In the genomic region with DNA sequence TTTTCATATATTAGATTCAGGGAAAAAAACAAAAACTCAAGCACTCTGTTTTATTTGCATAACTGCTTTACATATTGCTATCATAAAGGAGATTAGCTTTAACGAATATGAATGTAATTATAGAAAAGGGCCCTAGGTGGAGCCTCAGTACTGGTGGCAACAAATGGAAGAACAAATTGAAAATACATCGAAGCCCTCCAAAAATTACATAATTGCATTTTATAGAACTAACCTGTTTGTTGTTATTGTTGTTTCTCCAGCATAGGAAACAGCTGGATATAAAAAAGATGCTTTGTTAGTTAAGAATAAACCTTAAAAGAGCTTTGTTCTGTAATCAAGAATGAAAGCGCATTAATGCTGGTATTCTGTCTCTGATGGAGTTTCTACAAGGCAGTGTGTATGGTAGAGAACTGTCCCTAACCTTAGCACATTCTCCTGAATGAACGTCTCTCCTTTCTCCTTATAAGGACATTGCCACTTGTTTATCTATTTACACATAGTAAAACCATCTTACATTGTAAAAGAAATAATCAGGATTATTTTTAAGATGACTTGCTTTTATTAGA, we compare ENCODE assay signal across 8 cellular contexts. TPM values are rescaled to one million over a fixed set of nuclear protein-coding genes. Genes with fewer than 3 reads are reported as not detected.
A peak's percentile ranks its signal among the peaks of the same experiment; 100 is the strongest.
DNase-seq lines count a peak whose midpoint lies in the region; ATAC-seq, FAIRE-seq and TF ChIP-seq lines count a peak whose summit lies in the region.

No MANE protein-coding gene starts in this region.

- H3K36me3 ChIP-seq in heart right ventricle: no peaks in the 10 kb centered on the region
- no peaks in the 10 kb centered on the region for H3K36me3 ChIP-seq in small intestine (ENCODE audit: control insufficient read depth in 2 of 2, insufficient read depth in 2 of 2, low read length in 2 of 2)

- WGBS in heart right ventricle, 2 donors: 21% methylated on average over 4 of the region's 4 CpGs
- WGBS in small intestine, 3 donors: 4 to 17% (median 9%) methylated on average over 4 of the region's 4 CpGs

- ATAC-seq in HG02852 (IDR thresholded peaks at IDR 0.05; ENCODE audit: unreplicated experiment) (peak; percentile 86), heart right ventricle (peak in 6 of 8 donors; percentile 27 to 74 (median 61))

- H3K4me3 ChIP-seq in GM12875 (ENCODE audit: low read depth, low read length): no peak overlapping the region
- H3K4me3 ChIP-seq in heart right ventricle: peak overlapping the region in 9 of 10 donors; percentile 6 to 48 (median 37)
- H3K4me3 ChIP-seq in small intestine (ENCODE audit: low read depth in 1 of 2, low read length in 2 of 2): no peak overlapping the region

- H3K4me1 ChIP-seq in heart right ventricle: peaks cover 0 to 20% (median 11%) of the 10 kb centered on the region in 9 donors
- no peaks in the 10 kb centered on the region for H3K4me1 ChIP-seq in small intestine (ENCODE audit: control insufficient read depth in 2 of 2, insufficient read depth in 1 of 2, low read depth in 1 of 2, low read length in 1 of 2)

- H3K9me3 ChIP-seq in heart right ventricle (no peaks in the 10 kb centered on the region), small intestine (ENCODE audit: control insufficient read depth, low read depth) (no peaks in the 10 kb centered on the region)

- H3K27me3 ChIP-seq in heart right ventricle: no peaks in the 10 kb centered on the region
- no peaks in the 10 kb centered on the region for H3K27me3 ChIP-seq in small intestine (ENCODE audit: control insufficient read depth in 2 of 2, insufficient read depth in 2 of 2, low read length in 2 of 2)

- FAIRE-seq in small intestine (lab: Jason Lieb, UNC): peak; percentile 87

- TF ChIP-seq CTCF in 22Rv1 (IDR thresholded peaks at IDR 0.05): peak; percentile 92
- peak; percentile 38; the same call in 1 of the 2 replicates for TF ChIP-seq CTCF in GM12875 (IDR thresholded peaks at IDR 0.05; ENCODE audit: borderline replicate concordance, insufficient read depth, low read depth, low read length)
- TF ChIP-seq CTCF in VCaP (conservative IDR thresholded peaks at IDR 0.05): peak; percentile 88
- peak; percentile 51 to 85 (median 72) for TF ChIP-seq CTCF in heart right ventricle (IDR thresholded peaks at IDR 0.05)

- H3K27ac ChIP-seq in 22Rv1 (no peak overlapping the region), VCaP (peak overlapping the region; percentile 38), heart right ventricle (no peak overlapping the region), small intestine (ENCODE audit: low read depth in 1 of 2, low read length in 1 of 2) (peak overlapping the region in 1 of 2 donors; percentile 28)

- DNase-seq in NCI-H1436 treated with DMSO at 0.1 percent for 48 hours (lab: John Stamatoyannopoulos, UW) (peak; percentile 51), heart right ventricle (no peak), small intestine (no peak)
- no peak for DNase-seq in stimulated activated CD4-positive, alpha-beta T cell treated with anti-CD3 and anti-CD28 coated beads, Interleukin-2, amount 100 ng/mL, for 24 hours

- intact Hi-C loops in heart right ventricle (cut with DNase I): loop anchor here in 9 of 10 donors (1.0 to 10.0 kb wide), 11 partner anchors 101 to 244 kb away; no protein-coding TSS in a partner anchor

RNA-seq across cellular contexts. Expression of a gene that starts 33.7 kb away (rescaled TPM):
- 1 to 10 TPM; 1.4 to 2.7 (median 2.2) TPM for total RNA-seq in heart right ventricle
- polyA plus RNA-seq in heart right ventricle: 1 to 10 TPM in 1 of 2 donors, under 1 TPM in 1; 0.94 to 1.1 TPM
- 1 to 10 TPM in 1 of 3 donors, under 1 TPM in 1, not detected in 1; 0.27 to 1.1 TPM for polyA plus RNA-seq in small intestine

Comparison
In these comparisons a context has a peak if more than half of its experiments do, and no peak if none do; other contexts are left out.
1. CTCF ChIP-seq: peak in every context shown above with its lines; median percentile 92 in 22Rv1; 88 in VCaP; 72 in heart right ventricle; 38 in GM12875.
2. H3K4me3 ChIP-seq: peak in heart right ventricle (9 of 10); none in GM12875 (single experiment) and small intestine (0 of 2).